In the genomic region with DNA sequence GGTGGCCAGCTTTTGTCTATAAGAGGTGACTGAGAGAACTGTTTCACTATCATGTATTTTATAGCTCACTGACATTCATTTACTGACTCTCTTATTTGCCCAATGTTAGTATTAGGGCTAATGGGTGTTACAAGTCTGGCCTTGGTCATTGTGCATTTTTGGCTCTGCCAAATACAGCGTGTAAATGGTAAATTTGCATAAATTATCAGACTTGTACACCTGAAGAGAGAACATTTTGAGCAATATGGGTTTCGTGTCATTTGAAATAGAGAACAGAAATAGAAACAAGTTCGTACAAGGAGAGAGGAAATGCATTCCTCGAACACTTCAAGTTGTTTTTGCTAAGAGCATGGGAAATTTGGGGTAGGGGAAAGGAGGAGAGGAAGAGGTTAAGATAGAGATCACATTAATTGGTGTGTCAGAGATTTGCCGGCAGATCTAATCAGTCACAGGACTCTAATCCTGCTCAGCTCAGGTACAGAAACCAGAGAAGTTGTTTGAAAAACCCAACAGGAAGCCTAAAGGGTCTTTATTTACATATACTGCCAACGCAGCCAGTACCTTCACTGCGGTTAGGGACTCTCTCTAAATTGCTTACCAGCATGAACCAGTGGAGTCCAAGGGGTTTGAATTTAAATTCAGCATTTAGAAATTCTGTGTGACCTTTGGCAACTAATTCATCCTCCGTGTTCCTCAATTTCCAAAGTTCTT, we compare ENCODE assay signal across 11 cellular contexts.
DNase-seq lines count a peak whose midpoint lies in the region; ATAC-seq and TF ChIP-seq lines count a peak whose summit lies in the region.
"Had no signal": no experiment of that assay in that cellular context is flagged by ENCODE, and none has a peak within 500 bp of the region (broad histone marks: within the 10 kb centered on the region; RNA-seq: fewer than 3 reads in every experiment).

No MANE protein-coding gene starts in this region.

- H3K4me3 ChIP-seq in Karpas-422 (ENCODE audit: low read length): peak overlapping the region; percentile 26
- no peak overlapping the region for H3K4me3 ChIP-seq in smooth muscle cell
- H3K4me3 ChIP-seq in gastrocnemius medialis: no peak overlapping the region
- H3K4me3 ChIP-seq in MG63: no peak overlapping the region
- H3K4me3 ChIP-seq: stomach had no signal

- H3K27me3 ChIP-seq in Karpas-422 (ENCODE audit: low read length): no peaks in the 10 kb centered on the region
- H3K27me3 ChIP-seq in smooth muscle cell (ENCODE audit: low read depth): no peaks in the 10 kb centered on the region
- H3K27me3 ChIP-seq in gastrocnemius medialis: no peaks in the 10 kb centered on the region
- no peaks in the 10 kb centered on the region for H3K27me3 ChIP-seq in MG63
- H3K27me3 ChIP-seq: stomach had no signal

- H3K27ac Mint-ChIP-seq in activated CD4-positive, alpha-beta T cell treated with anti-CD3 and anti-CD28 coated beads, Interleukin-2, amount 10 ng/mL, durations not matched to agents 24 days and 14 days: no peak overlapping the region
- no peak overlapping the region for H3K27ac Mint-ChIP-seq in activated CD4-positive, alpha-beta T cell treated with anti-CD3 and anti-CD28 coated beads, Interleukin-2, amount 10 ng/mL, durations not matched to agents 7 days and 5 days
- H3K27ac Mint-ChIP-seq: brain had no signal

- H3K4me1 ChIP-seq in Karpas-422 (ENCODE audit: low read length) (peaks cover 88% of the 10 kb centered on the region), smooth muscle cell (ENCODE audit: low read depth) (peaks cover 7% of the 10 kb centered on the region), gastrocnemius medialis (no peaks in the 10 kb centered on the region)
- H3K4me1 ChIP-seq: stomach had no signal

- no peaks in the 10 kb centered on the region for H3K79me2 ChIP-seq in Karpas-422 (ENCODE audit: low read length)
- no peaks in the 10 kb centered on the region for H3K79me2 ChIP-seq in smooth muscle cell (ENCODE audit: low read depth)

- H3K9ac ChIP-seq in Karpas-422 (ENCODE audit: low read length) (peak overlapping the region; percentile 15), smooth muscle cell (ENCODE audit: low read depth) (no peak overlapping the region)

- no peaks in the 10 kb centered on the region for H3F3A ChIP-seq in smooth muscle cell (ENCODE audit: low read depth)

- no peaks in the 10 kb centered on the region for H3K9me2 ChIP-seq in Karpas-422 (replicated peaks; ENCODE audit: insufficient read depth, low read length)

- H3K36me3 Mint-ChIP-seq in activated CD4-positive, alpha-beta T cell treated with anti-CD3 and anti-CD28 coated beads, Interleukin-2, amount 10 ng/mL, durations not matched to agents 24 days and 14 days (ENCODE audit: low read depth): no peaks in the 10 kb centered on the region
- no peaks in the 10 kb centered on the region for H3K36me3 Mint-ChIP-seq in activated CD4-positive, alpha-beta T cell treated with anti-CD3 and anti-CD28 coated beads, Interleukin-2, amount 10 ng/mL, durations not matched to agents 7 days and 5 days (ENCODE audit: low read depth)
- H3K36me3 Mint-ChIP-seq: brain had no signal

- no peak for TF ChIP-seq POLR2A in gastrocnemius medialis (IDR thresholded peaks at IDR 0.05)

- peak; percentile 91 for ATAC-seq in HG02840 (IDR thresholded peaks at IDR 0.05; ENCODE audit: low FRiP score, unreplicated experiment)
- no peak for ATAC-seq in gastrocnemius medialis
- no peak for ATAC-seq in left ventricle myocardium superior

- H3K4me2 ChIP-seq in Karpas-422 (ENCODE audit: low read depth, low read length, poor library complexity, severe bottlenecking) (peak overlapping the region; percentile 53), smooth muscle cell (no peak overlapping the region)

- H3K36me3 ChIP-seq in Karpas-422 (ENCODE audit: insufficient read depth, low read length) (no peaks in the 10 kb centered on the region), smooth muscle cell (ENCODE audit: low read depth) (no peaks in the 10 kb centered on the region), gastrocnemius medialis (no peaks in the 10 kb centered on the region), MG63 (no peaks in the 10 kb centered on the region)
- H3K36me3 ChIP-seq: stomach had no signal

- TF ChIP-seq CTCF in smooth muscle cell (IDR thresholded peaks at IDR 0.05; ENCODE audit: borderline replicate concordance, insufficient read depth, poor library complexity, severe bottlenecking): no peak
- TF ChIP-seq CTCF in gastrocnemius medialis (IDR thresholded peaks at IDR 0.05 in 4 of 5, conservative IDR thresholded peaks at IDR 0.05 in 1 of 5): no peak

- no peaks in the 10 kb centered on the region for H3K9me3 Mint-ChIP-seq in activated CD4-positive, alpha-beta T cell treated with anti-CD3 and anti-CD28 coated beads, Interleukin-2, amount 10 ng/mL, durations not matched to agents 24 days and 14 days
- peaks cover 10% of the 10 kb centered on the region for H3K9me3 Mint-ChIP-seq in activated CD4-positive, alpha-beta T cell treated with anti-CD3 and anti-CD28 coated beads, Interleukin-2, amount 10 ng/mL, durations not matched to agents 7 days and 5 days

- H3K27me3 Mint-ChIP-seq in activated CD4-positive, alpha-beta T cell treated with anti-CD3 and anti-CD28 coated beads, Interleukin-2, amount 10 ng/mL, durations not matched to agents 24 days and 14 days: no peaks in the 10 kb centered on the region
- no peaks in the 10 kb centered on the region for H3K27me3 Mint-ChIP-seq in activated CD4-positive, alpha-beta T cell treated with anti-CD3 and anti-CD28 coated beads, Interleukin-2, amount 10 ng/mL, durations not matched to agents 7 days and 5 days
- H3K27me3 Mint-ChIP-seq: brain had no signal

- H3K27ac ChIP-seq in Karpas-422 (ENCODE audit: low read length) (peak overlapping the region; percentile 84), smooth muscle cell (ENCODE audit: low read depth) (no peak overlapping the region), gastrocnemius medialis (no peak overlapping the region)
- H3K27ac ChIP-seq: stomach had no signal

- in situ Hi-C loops in gastrocnemius medialis (cut with MboI; ENCODE audit: low sequenced_read_pairs in 4 of 4): no loop called here

- POLR2A ChIA-PET in activated CD4-positive, alpha-beta T cell treated with anti-CD3 and anti-CD28 coated beads, Interleukin-2, amount 10 ng/mL, durations not matched to agents 7 days and 5 days (lab: Charles Lee): no interaction called here

- intact Hi-C loops in activated CD4-positive, alpha-beta T cell treated with anti-CD3 and anti-CD28 coated beads, Interleukin-2, amount 10 ng/mL, durations not matched to agents 24 days and 14 days (cut with micrococcal nuclease): no loop called here
- intact Hi-C loops in gastrocnemius medialis (cut with DNase I; ENCODE audit: low total_unique reads): no loop called here
- intact Hi-C loops in left ventricle myocardium superior (cut with micrococcal nuclease): no loop called here

- H4K20me1 ChIP-seq in Karpas-422 (ENCODE audit: insufficient read depth, low read depth, low read length) (no peaks in the 10 kb centered on the region), smooth muscle cell (ENCODE audit: low read depth) (no peaks in the 10 kb centered on the region)

- H3K9me3 ChIP-seq in Karpas-422 (ENCODE audit: low read length) (no peaks in the 10 kb centered on the region), smooth muscle cell (replicated peaks; ENCODE audit: low read depth) (no peaks in the 10 kb centered on the region), gastrocnemius medialis (no peaks in the 10 kb centered on the region), MG63 (no peaks in the 10 kb centered on the region; the same call in 1 of the 2 replicates)

- peak overlapping the region; percentile 1 for H3K4me3 Mint-ChIP-seq in activated CD4-positive, alpha-beta T cell treated with anti-CD3 and anti-CD28 coated beads, Interleukin-2, amount 10 ng/mL, durations not matched to agents 24 days and 14 days
- H3K4me3 Mint-ChIP-seq in activated CD4-positive, alpha-beta T cell treated with anti-CD3 and anti-CD28 coated beads, Interleukin-2, amount 10 ng/mL, durations not matched to agents 7 days and 5 days: no peak overlapping the region
- H3K4me3 Mint-ChIP-seq: brain had no signal

- peak overlapping the region; percentile 66; the same call in 1 of the 2 replicates for H2AFZ ChIP-seq in Karpas-422 (ENCODE audit: low read length)
- H2AFZ ChIP-seq in smooth muscle cell (ENCODE audit: low read depth): peak overlapping the region; percentile 37

- no peak for DNase-seq in activated CD4-positive, alpha-beta T cell treated with anti-CD3 and anti-CD28 coated beads, Interleukin-2, amount 10 ng/mL, durations not matched to agents 24 days and 14 days
- no peak for DNase-seq in activated CD4-positive, alpha-beta T cell treated with anti-CD3 and anti-CD28 coated beads, Interleukin-2, amount 10 ng/mL, durations not matched to agents 7 days and 5 days
- DNase-seq in Karpas-422: peak; percentile 84
- no peak for DNase-seq in smooth muscle cell (lab: John Stamatoyannopoulos, UW; ENCODE audit: unreplicated experiment)
- DNase-seq in gastrocnemius medialis: no peak
- DNase-seq in left ventricle myocardium superior: no peak
- no peak for DNase-seq in MG63
- DNase-seq: NCI-H446, stomach had no signal

- CTCF ChIA-PET in activated CD4-positive, alpha-beta T cell treated with anti-CD3 and anti-CD28 coated beads, Interleukin-2, amount 10 ng/mL, durations not matched to agents 7 days and 5 days (lab: Charles Lee): no interaction called here

- 19% methylated on average over 8 of the region's 8 CpGs for WGBS in smooth muscle cell (ENCODE audit: low lambda C conversion rate)

- H3K4me1 Mint-ChIP-seq in activated CD4-positive, alpha-beta T cell treated with anti-CD3 and anti-CD28 coated beads, Interleukin-2, amount 10 ng/mL, durations not matched to agents 24 days and 14 days: peaks cover 3% of the 10 kb centered on the region
- H3K4me1 Mint-ChIP-seq in activated CD4-positive, alpha-beta T cell treated with anti-CD3 and anti-CD28 coated beads, Interleukin-2, amount 10 ng/mL, durations not matched to agents 7 days and 5 days: peaks cover 2% of the 10 kb centered on the region
- H3K4me1 Mint-ChIP-seq: brain had no signal
